Comparison of ENCODE assay signal across 15 cellular contexts in the genomic region with DNA sequence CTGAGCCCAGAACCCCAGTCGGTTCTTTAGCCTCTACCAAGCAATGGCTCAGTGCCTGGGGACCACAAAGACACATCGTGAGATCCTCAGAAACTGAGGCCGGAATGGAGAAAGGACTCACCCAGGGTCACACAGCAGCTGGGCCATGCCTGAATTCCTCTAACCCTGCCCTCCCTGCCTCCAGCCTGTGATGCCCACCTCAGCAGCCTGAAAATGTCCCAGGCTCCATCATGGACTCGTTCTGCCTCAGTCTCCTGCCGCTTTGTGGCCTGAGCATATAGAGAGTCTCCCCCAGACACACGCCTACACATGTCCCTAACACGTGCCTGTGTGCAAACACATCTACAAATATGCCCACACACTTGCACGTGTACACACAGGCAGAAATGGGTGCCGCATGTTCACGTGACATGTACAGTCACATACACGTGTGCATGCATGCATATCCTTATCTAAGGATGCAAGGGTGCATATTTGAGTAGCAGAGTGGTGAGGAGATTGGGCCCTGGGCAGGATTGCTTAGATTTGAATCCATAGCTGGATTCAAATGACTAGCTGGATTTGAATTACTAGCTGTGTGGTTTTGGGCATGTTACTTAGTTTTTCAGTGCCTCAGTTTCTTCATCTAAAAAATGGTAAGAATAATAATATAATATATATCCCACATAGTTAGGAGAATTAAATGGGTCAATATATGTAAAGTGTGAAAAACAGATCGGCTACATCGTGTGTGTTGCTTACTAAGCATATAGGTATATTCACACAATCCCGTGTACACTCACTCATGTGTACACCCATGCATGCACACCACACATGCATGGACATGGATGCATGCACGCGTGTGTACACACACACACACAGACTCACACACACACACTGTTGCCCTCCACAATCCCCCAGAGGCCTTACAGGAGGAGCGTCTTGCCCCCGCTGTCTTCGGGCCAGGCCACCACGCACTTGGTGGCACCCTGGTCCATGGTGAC. TPM values are rescaled to one million over a fixed set of nuclear protein-coding genes. Genes with fewer than 3 reads are reported as not detected.
A peak's percentile ranks its signal among the peaks of the same experiment; 100 is the strongest.
DNase-seq lines count a peak whose midpoint lies in the region; ATAC-seq, FAIRE-seq and TF ChIP-seq lines count a peak whose summit lies in the region.
"Had no signal": no experiment of that assay in that cellular context is flagged by ENCODE, and none has a peak within 500 bp of the region (broad histone marks: within the 10 kb centered on the region; RNA-seq: fewer than 3 reads in every experiment).

No MANE protein-coding gene starts in this region.

- no peak for TF ChIP-seq POLR2A in H1 (IDR thresholded peaks at IDR 0.05; ENCODE audit: control extremely low read depth in 1 of 2, low read depth in 2 of 2, low read length in 2 of 2)
- no peak for TF ChIP-seq POLR2A in spleen (IDR thresholded peaks at IDR 0.05)

- H3K36me3 ChIP-seq in H1 (ENCODE audit: control insufficient read depth in 2 of 4, insufficient read depth in 4 of 4, low read length in 3 of 4) = no peaks in the 10 kb centered on the region
- no peaks in the 10 kb centered on the region for H3K36me3 ChIP-seq in muscle layer of duodenum (ENCODE audit: control insufficient read depth in 1 of 2, insufficient read depth in 2 of 2, low read length in 2 of 2)
- no peaks in the 10 kb centered on the region for H3K36me3 ChIP-seq in spleen

- TF ChIP-seq RAD21 in H1 (IDR thresholded peaks at IDR 0.05 in 1 of 2, conservative IDR thresholded peaks at IDR 0.05 in 1 of 2; ENCODE audit: low read depth in 2 of 2, low read length in 2 of 2) = no peak

- CTCF ChIA-PET in AG04450 (lab: Charles Lee) = interaction anchor here (0.5 to 1.4 kb wide), 2 partner anchors 11 to 94 kb away, joined by 3 read pairs; no protein-coding TSS in a partner anchor
- CTCF ChIA-PET in H1 (lab: Charles Lee; ENCODE audit: partially characterized antibody) = interaction anchor here (0.6 to 3.5 kb wide), 23 partner anchors 8 to 353 kb away, joined by 3 to 28 read pairs (median 3); no protein-coding TSS in a partner anchor

- H3K79me1 ChIP-seq in H1 (ENCODE audit: low read depth, low read length) = no peaks in the 10 kb centered on the region

- peak overlapping the region; percentile 83 for H4K91ac ChIP-seq in H1 (replicated peaks; ENCODE audit: insufficient read length, low read length)

- H2BK120ac ChIP-seq in H1 (replicated peaks; ENCODE audit: low read depth, low read length) = no peak overlapping the region

- POLR2A ChIA-PET in AG04450 (lab: Yijun Ruan, JAX) = no interaction called here
- POLR2A ChIA-PET in H1 (lab: Charles Lee; ENCODE audit: partially characterized antibody) = interaction anchor here (1.7 kb wide), 1 partner anchor 34 kb away, joined by 5 read pairs; no protein-coding TSS in a partner anchor

- H3K27me3 ChIP-seq in AG04450 (ENCODE audit: control insufficient read depth, insufficient read depth, low read length) (peaks cover 29% of the 10 kb centered on the region), H1 (replicated peaks in 1 of 4; ENCODE audit: control insufficient read depth in 3 of 4, extremely low read depth in 1 of 4, insufficient read depth in 3 of 4, low read length in 3 of 4) (no peaks in the 10 kb centered on the region), muscle layer of duodenum (ENCODE audit: low read depth, low read length) (no peaks in the 10 kb centered on the region), spleen (replicated peaks in 1 of 7) (no peaks in the 10 kb centered on the region)

- H4K8ac ChIP-seq in H1 (ENCODE audit: extremely low read depth, insufficient read depth, low read length) = no peak overlapping the region; the same call in 1 of the 2 replicates

- no peak for TF ChIP-seq CTCF in AG04450 (IDR thresholded peaks at IDR 0.05; ENCODE audit: low read depth, low read length)
- no peak for TF ChIP-seq CTCF in H1 (IDR thresholded peaks at IDR 0.05; ENCODE audit: control extremely low read depth in 1 of 3, insufficient read depth in 1 of 3, low read depth in 1 of 3, low read length in 3 of 3)
- TF ChIP-seq CTCF in spleen (IDR thresholded peaks at IDR 0.05 in 8 of 11, conservative IDR thresholded peaks at IDR 0.05 in 3 of 11) = no peak

- H3K27ac ChIP-seq in AG04450 (ENCODE audit: low read depth, low read length) (peak overlapping the region; percentile 21), H1 (ENCODE audit: low read depth, low read length) (no peak overlapping the region), muscle layer of duodenum (ENCODE audit: low read length) (no peak overlapping the region), spleen (no peak overlapping the region)

- peak overlapping the region in 1 of 2 experiments; percentile 14; a peak in 1 of 4 replicates for H3K4me2 ChIP-seq in H1 (ENCODE audit: insufficient read depth in 1 of 2, low read depth in 2 of 2, low read length in 2 of 2)

- no peak overlapping the region for H3K18ac ChIP-seq in H1 (ENCODE audit: extremely low read depth, low read length)

- H3K4me3 ChIP-seq in AG04450 (ENCODE audit: low read depth, low read length) (no peak overlapping the region), H1 (ENCODE audit: extremely low read depth in 1 of 4, insufficient read depth in 2 of 4, low read depth in 3 of 4, low read length in 4 of 4) (no peak overlapping the region), muscle layer of duodenum (ENCODE audit: low read depth in 1 of 2, low read length in 2 of 2) (peak overlapping the region; percentile 60 to 70), spleen (no peak overlapping the region)

- no peak overlapping the region for H3K4ac ChIP-seq in H1 (replicated peaks; ENCODE audit: insufficient read length, low read depth, low read length)

- H3K23ac ChIP-seq in H1 (ENCODE audit: insufficient read length) = no peak overlapping the region

- no peaks in the 10 kb centered on the region for H3K9me3 ChIP-seq in AG04450 (ENCODE audit: control insufficient read depth, insufficient read depth, low read length)
- no peaks in the 10 kb centered on the region for H3K9me3 ChIP-seq in H1 (ENCODE audit: insufficient read depth in 2 of 2, low read depth in 1 of 2, low read length in 1 of 2)
- H3K9me3 ChIP-seq in muscle layer of duodenum (ENCODE audit: control insufficient read depth in 1 of 2, low read length in 2 of 2) = no peaks in the 10 kb centered on the region
- no peaks in the 10 kb centered on the region for H3K9me3 ChIP-seq in spleen

- H4K20me1 ChIP-seq in H1 (replicated peaks in 1 of 2; ENCODE audit: control insufficient read depth in 1 of 2, insufficient read depth in 2 of 2, low read length in 2 of 2) = no peaks in the 10 kb centered on the region

- FAIRE-seq in H1 (lab: Jason Lieb, UNC) = no peak
- FAIRE-seq: A204.1, GM19239, H54 had no signal

- no peak overlapping the region for H2BK5ac ChIP-seq in H1 (ENCODE audit: low read depth, low read length)

- no peak overlapping the region for H3K9ac ChIP-seq in H1 (replicated peaks in 1 of 4; ENCODE audit: extremely low read depth in 1 of 4, low read depth in 3 of 4, low read length in 3 of 4)

- no peaks in the 10 kb centered on the region for H3K79me2 ChIP-seq in H1 (ENCODE audit: control insufficient read depth in 1 of 2, insufficient read depth in 2 of 2, low read length in 2 of 2)

- no peak overlapping the region for H3K56ac ChIP-seq in H1 (replicated peaks; ENCODE audit: insufficient read length, low read depth, low read length)

- WGBS in H1 (ENCODE audit: extremely low coverage in 1 of 2, insufficient coverage in 1 of 2, insufficient read length in 1 of 2, insufficient replicate concordance in 2 of 2, low coverage in 1 of 2, low lambda C conversion rate in 2 of 2, missing lambda C conversion rate in 1 of 2), 2 experiments = 92% methylated on average over 20 of the region's 20 CpGs; no CpG with 5 or more reads in 1 of the 2 experiments
- WGBS in spleen, 5 donors = 89 to 93% (median 92%) methylated on average over 19 to 20 of the region's 20 CpGs

- H2BK20ac ChIP-seq in H1 (ENCODE audit: low read length) = no peak overlapping the region

- 0 out of 2 replicates have a peak overlapping the region, but pooled peaks have one; percentile 70 for H2AK5ac ChIP-seq in H1 (ENCODE audit: low read depth, low read length)

- H3K14ac ChIP-seq in H1 (ENCODE audit: insufficient read length) = no peak overlapping the region

- no peak for ATAC-seq in GM21515 (IDR thresholded peaks at IDR 0.05; ENCODE audit: unreplicated experiment)
- ATAC-seq in GM21423 (IDR thresholded peaks at IDR 0.05; ENCODE audit: unreplicated experiment) = no peak

- no peak overlapping the region for H2BK12ac ChIP-seq in H1 (ENCODE audit: low read depth, low read length)

- DNase-seq in AG04450 (ENCODE audit: low read depth, low spot score) = no peak
- no peak for DNase-seq in H1 (ENCODE audit: low read depth in 1 of 2, low spot score in 2 of 2)
- peak; percentile 69 for DNase-seq in spleen
- DNase-seq in NCI-H1436 treated with DMSO at 0.1 percent for 48 hours (lab: John Stamatoyannopoulos, UW) = no peak
- no peak for DNase-seq in NCI-H1417 treated with DMSO at 0.1 percent for 48 hours (lab: John Stamatoyannopoulos, UW)
- DNase-seq: EL, GF-D8, NCI-H2081 treated with DMSO at 0.1 percent for 48 hours had no signal

- no peaks in the 10 kb centered on the region; a peak in 2 of 7 replicates for H3K4me1 ChIP-seq in H1 (replicated peaks in 1 of 4; ENCODE audit: control insufficient read depth in 3 of 4, insufficient read depth in 4 of 4, low read length in 3 of 4)
- peaks cover 0 to 21% of the 10 kb centered on the region in 2 donors for H3K4me1 ChIP-seq in muscle layer of duodenum (ENCODE audit: control insufficient read depth in 1 of 2, insufficient read depth in 2 of 2, low read length in 2 of 2)
- peaks cover 3 to 23% (median 9%) of the 10 kb centered on the region in 6 donors for H3K4me1 ChIP-seq in spleen

- intact Hi-C loops in spleen (cut with DNase I; ENCODE audit: low total_unique reads) = no loop called here

- H2AFZ ChIP-seq in H1 (ENCODE audit: low read length) = no peak overlapping the region

- H3K23me2 ChIP-seq in H1 (ENCODE audit: low read depth, low read length) = no peaks in the 10 kb centered on the region

- H2BK15ac ChIP-seq in H1 (ENCODE audit: low read length) = no peak overlapping the region

- no peak for TF ChIP-seq EP300 in H1 (IDR thresholded peaks at IDR 0.05; ENCODE audit: borderline replicate concordance in 1 of 2, low read depth in 2 of 2, low read length in 2 of 2)

- no peak overlapping the region for H4K5ac ChIP-seq in H1 (ENCODE audit: insufficient read length, low read depth, low read length)

RNA-seq across cellular contexts. Expression of a gene that starts 2.4 kb away (rescaled TPM):
- 0.10 TPM in 1 of 2 replicates, not detected in the other for polyA plus RNA-seq in AG04450 (2011; rRNA removed)
- not detected in 2 replicates for polyA minus RNA-seq in AG04450 (2011; rRNA and poly(A)+ RNA removed)
- not detected in 2 replicates for total RNA-seq in H1 (2021; fragmentation: NEBNext Ultra II Directional; extraction: Animal tissue kit (Norgen Biotek cat#: 25700))
- polyA plus RNA-seq in H1 (2011; rRNA removed) = 0.06 TPM in 1 of 2 replicates, not detected in the other
- polyA plus RNA-seq in H1 (2011; cell fraction: cytosol; rRNA removed) = 0.06 TPM
- 0.06 TPM for polyA plus RNA-seq in H1 (2011; cell fraction: nucleus; rRNA removed)
- 0.13 to 0.33 TPM (median 0.20 TPM) in 4 replicates for polyA plus RNA-seq in H1 (2012, experiment 1 of 2)
- polyA plus RNA-seq in H1 (2012, experiment 2 of 2) = not detected
- polyA plus RNA-seq in H1 (2013, experiment 1 of 2) = 0.04 TPM
- 0.04 TPM for polyA plus RNA-seq in H1 (2013, experiment 2 of 2)
- polyA minus RNA-seq in H1 (2011; rRNA and poly(A)+ RNA removed) = not detected in 2 replicates
- polyA minus RNA-seq in H1 (2011; cell fraction: cytosol; rRNA and poly(A)+ RNA removed) = not detected
- polyA minus RNA-seq in H1 (2011; cell fraction: nucleus; rRNA and poly(A)+ RNA removed) = not detected
- under 1 TPM in 3 of 7 donors, not detected in 4; 0.25 to 0.52 (median 0.34) TPM for total RNA-seq in spleen
- polyA plus RNA-seq in spleen = under 1 TPM; 0.15 to 0.36 (median 0.26) TPM
- total RNA-seq: B cell had no signal

RNA-seq across cellular contexts. Expression of a gene that starts 36.9 kb away (rescaled TPM):
- polyA plus RNA-seq in AG04450 (2011; rRNA removed) = 0.35 and 0.38 TPM in 2 replicates
- 0.69 and 1.4 TPM in 2 replicates for polyA minus RNA-seq in AG04450 (2011; rRNA and poly(A)+ RNA removed)
- 9.7 and 11.6 TPM in 2 replicates for total RNA-seq in H1 (2021; fragmentation: NEBNext Ultra II Directional; extraction: Animal tissue kit (Norgen Biotek cat#: 25700))
- polyA plus RNA-seq in H1 (2011; rRNA removed) = 20.0 and 20.9 TPM in 2 replicates
- polyA plus RNA-seq in H1 (2011; cell fraction: cytosol; rRNA removed) = 23.6 TPM
- polyA plus RNA-seq in H1 (2011; cell fraction: nucleus; rRNA removed) = 19.6 TPM
- polyA plus RNA-seq in H1 (2012, experiment 1 of 2) = 11.9 to 16.4 TPM (median 13.9 TPM) in 4 replicates
- polyA plus RNA-seq in H1 (2012, experiment 2 of 2) = 13.3 TPM
- polyA plus RNA-seq in H1 (2013, experiment 1 of 2) = 6.6 TPM
- 8.5 TPM for polyA plus RNA-seq in H1 (2013, experiment 2 of 2)
- polyA minus RNA-seq in H1 (2011; rRNA and poly(A)+ RNA removed) = 13.7 and 25.4 TPM in 2 replicates
- 9.3 TPM for polyA minus RNA-seq in H1 (2011; cell fraction: cytosol; rRNA and poly(A)+ RNA removed)
- 8.1 TPM for polyA minus RNA-seq in H1 (2011; cell fraction: nucleus; rRNA and poly(A)+ RNA removed)
- total RNA-seq in spleen = 10 to 100 TPM; 23.8 to 68.4 (median 50.0) TPM
- polyA plus RNA-seq in spleen = 10 to 100 TPM; 13.5 to 28.2 (median 14.5) TPM

Comparison
In these comparisons a context has a peak if more than half of its experiments do, and no peak if none do; other contexts are left out.
1. H3K4me3 ChIP-seq: peak in muscle layer of duodenum (2 of 2); none in AG04450 (single experiment), H1 (0 of 4) and spleen (0 of 8).